In genomic region chr2:227460079-227460485, GRCh38 we compare ENCODE assay signal across 8 cellular contexts.
A peak's percentile ranks its signal among the peaks of the same experiment; 100 is the strongest.
DNase-seq lines count a peak whose midpoint lies in the region; ATAC-seq lines count a peak whose summit lies in the region.

No MANE protein-coding gene starts in this region.

- ATAC-seq in GM21390 (IDR thresholded peaks at IDR 0.05; ENCODE audit: unreplicated experiment) (peak; percentile 22), HG02840 (IDR thresholded peaks at IDR 0.05; ENCODE audit: low FRiP score, unreplicated experiment) (no peak), GM19324 (IDR thresholded peaks at IDR 0.05; ENCODE audit: low FRiP score, unreplicated experiment) (no peak)

- DNase-seq in NOMO-1 treated with DMSO at 0.1 percent for 48 hours (lab: John Stamatoyannopoulos, UW; ENCODE audit: unreplicated experiment) (peak; percentile 77), DMS153 (lab: John Stamatoyannopoulos, UW) (no peak), iPS-NIHi11 (ENCODE audit: low spot score) (no peak)
- peak; percentile 22 to 40 for DNase-seq in activated T-helper 1 cell treated with anti-CD3 and anti-CD28 coated beads, Interleukin-2, amount 50 U/mL, for 16 hours (ENCODE audit: low read depth in 1 of 2, low spot score in 1 of 2)
- peak; percentile 56 to 70 for DNase-seq in stimulated activated CD4-positive, alpha-beta T cell treated with anti-CD3 and anti-CD28 coated beads, Interleukin-12 subunit alpha, Interleukin-12 subunit beta, amount 100 ng/mL, for 24 hours (ENCODE audit: low read depth in 2 of 2)

Comparison
In these comparisons a context has a peak if more than half of its experiments do, and no peak if none do; other contexts are left out.
1. DNase-seq: peak in NOMO-1 treated with DMSO at 0.1 percent for 48 hours (single experiment), activated T-helper 1 cell treated with anti-CD3 and anti-CD28 coated beads, Interleukin-2, amount 50 U/mL, for 16 hours (2 of 2) and stimulated activated CD4-positive, alpha-beta T cell treated with anti-CD3 and anti-CD28 coated beads, Interleukin-12 subunit alpha, Interleukin-12 subunit beta, amount 100 ng/mL, for 24 hours (2 of 2); none in DMS153 (single experiment) and iPS-NIHi11 (single experiment).